ENCODE assay signal across 7 cellular contexts in the genomic region with DNA sequence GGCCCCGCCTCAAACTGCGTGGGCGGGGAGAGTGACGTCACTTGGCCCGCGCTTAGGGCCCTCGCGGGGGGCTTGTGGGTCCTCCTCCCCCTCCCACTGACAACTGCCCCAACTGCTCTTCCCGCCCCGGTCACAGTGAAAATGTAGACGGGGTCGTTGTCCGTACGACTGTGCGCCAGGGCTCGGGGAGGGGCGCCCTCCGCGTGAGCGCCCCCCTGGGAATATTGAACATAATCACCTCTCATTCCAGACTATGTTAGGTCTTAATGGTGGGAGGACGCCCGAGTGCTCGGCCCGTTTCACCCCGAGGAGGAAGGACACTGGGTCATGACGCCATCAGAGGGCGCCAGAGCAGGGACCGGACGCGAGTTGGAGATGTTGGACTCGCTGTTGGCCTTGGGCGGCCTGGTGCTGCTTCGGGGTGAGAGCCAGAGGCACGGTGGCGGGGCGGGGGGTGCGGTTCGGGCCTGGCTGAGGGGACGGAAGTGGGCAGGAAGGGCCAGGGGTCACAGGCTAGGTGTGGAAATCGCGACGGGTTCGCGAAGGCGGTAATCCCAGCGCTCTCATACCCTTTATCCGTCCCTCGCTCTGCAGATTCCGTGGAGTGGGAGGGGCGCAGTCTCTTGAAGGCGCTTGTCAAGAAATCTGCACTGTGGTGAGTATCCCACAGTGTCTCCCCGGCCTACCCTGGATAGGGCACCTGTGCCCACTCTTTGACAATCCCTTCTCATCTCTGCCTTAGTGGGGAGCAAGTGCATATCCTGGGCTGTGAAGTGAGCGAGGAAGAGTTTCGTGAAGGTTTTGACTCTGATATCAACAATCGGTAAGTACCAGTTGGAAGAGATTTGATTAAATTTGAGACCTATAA. TPM values are rescaled to one million over a fixed set of nuclear protein-coding genes. Genes with fewer than 3 reads are reported as not detected.
DNase-seq lines count a peak whose midpoint lies in the region; ATAC-seq and TF ChIP-seq lines count a peak whose summit lies in the region.

A gene with protein sequence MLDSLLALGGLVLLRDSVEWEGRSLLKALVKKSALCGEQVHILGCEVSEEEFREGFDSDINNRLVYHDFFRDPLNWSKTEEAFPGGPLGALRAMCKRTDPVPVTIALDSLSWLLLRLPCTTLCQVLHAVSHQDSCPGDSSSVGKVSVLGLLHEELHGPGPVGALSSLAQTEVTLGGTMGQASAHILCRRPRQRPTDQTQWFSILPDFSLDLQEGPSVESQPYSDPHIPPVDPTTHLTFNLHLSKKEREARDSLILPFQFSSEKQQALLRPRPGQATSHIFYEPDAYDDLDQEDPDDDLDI (plus strand): TSS at position 40 of the 868 bp plus-strand sequence. CDS start 336 bp downstream, at position 376.

- H3K4me3 ChIP-seq in astrocyte of the spinal cord (ENCODE audit: low read depth, low read length) (peak within 1 kb of the TSS; percentile 82), skeletal muscle cell (ENCODE audit: low read depth, low read length) (peak within 1 kb of the TSS; percentile 87)

- in situ Hi-C loops in astrocyte of the spinal cord (cut with HindIII; ENCODE audit: low sequenced_read_pairs) = no loop called here

- intact Hi-C loops in T-helper 2 cell treated with Interferon-gamma antibody and Interleukin-4, amounts not matched to agents 100 ng/mL and 5 ng/mL, for 36 hours (cut with micrococcal nuclease) = loop anchor here (1.0 to 5.0 kb wide), 8 partner anchors 13 to 435 kb away; a partner anchor contains a TSS

- ATAC-seq in GM18505 (IDR thresholded peaks at IDR 0.05; ENCODE audit: unreplicated experiment) (peak; percentile 44), HG02870 (IDR thresholded peaks at IDR 0.05; ENCODE audit: unreplicated experiment) (peak; percentile 36)

- TF ChIP-seq CTCF in astrocyte of the spinal cord (IDR thresholded peaks at IDR 0.05; ENCODE audit: low read depth, low read length) = peak; percentile 4

- TF ChIP-seq POLR2A in GM18505 (IDR thresholded peaks at IDR 0.05; ENCODE audit: borderline replicate concordance, extremely low read depth, insufficient read depth, insufficient read length) = peak; percentile 90

- DNase-seq in NCI-H146 (lab: John Stamatoyannopoulos, UW) (peak; percentile 91), astrocyte of the spinal cord (ENCODE audit: low read depth, low spot score) (peak; percentile 96), hypothalamus (lab: John Stamatoyannopoulos, UW) (peak; percentile 71 to 96 (median 86)), skeletal muscle cell (ENCODE audit: low read depth) (peak; percentile 83)

RNA-seq across cellular contexts. Expression of the gene that starts here (rescaled TPM):
- 56.5 and 57.8 TPM in 2 replicates for total RNA-seq in T-helper 2 cell treated with Interferon-gamma antibody and Interleukin-4, amounts not matched to agents 100 ng/mL and 5 ng/mL, for 36 hours

Comparison
In these comparisons a context has a peak if more than half of its experiments do, and no peak if none do; other contexts are left out.
1. Peak in every context shown above with its lines: DNase-seq, ATAC-seq and H3K4me3 ChIP-seq.